ENCODE assay signal across 1 cellular context in the genomic region with DNA sequence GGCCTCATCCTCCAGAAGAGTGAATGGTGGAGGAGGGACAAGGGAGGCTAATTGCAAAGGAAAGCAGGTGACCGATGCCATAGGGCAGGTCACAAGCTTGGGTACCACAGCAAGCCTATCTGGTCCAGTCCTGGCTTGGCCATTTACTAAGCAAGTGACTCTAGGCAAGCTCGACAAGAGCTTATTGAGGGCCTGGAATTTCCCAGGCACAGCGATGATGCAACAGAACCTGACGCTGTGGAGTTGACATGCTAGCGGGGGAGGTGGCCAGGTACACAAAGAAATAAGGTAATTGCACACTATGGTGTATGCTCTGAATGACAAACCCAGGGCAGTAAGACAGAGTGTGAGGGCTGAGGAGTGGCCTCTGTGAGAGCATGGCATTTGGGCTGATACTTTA.
TF ChIP-seq lines count a peak whose summit lies in the region.

No MANE protein-coding gene starts in this region.

TF ChIP-seq in HepG2, 621 proteins besides CTCF, POLR2A, EP300 and RAD21 (continued from another document and continues in another):
- TF ChIP-seq ZNF18 (CRISPR knock-in tag; IDR thresholded peaks at IDR 0.05; ENCODE audit: insufficient replicate concordance): no peak
- TF ChIP-seq, protein P1, sequence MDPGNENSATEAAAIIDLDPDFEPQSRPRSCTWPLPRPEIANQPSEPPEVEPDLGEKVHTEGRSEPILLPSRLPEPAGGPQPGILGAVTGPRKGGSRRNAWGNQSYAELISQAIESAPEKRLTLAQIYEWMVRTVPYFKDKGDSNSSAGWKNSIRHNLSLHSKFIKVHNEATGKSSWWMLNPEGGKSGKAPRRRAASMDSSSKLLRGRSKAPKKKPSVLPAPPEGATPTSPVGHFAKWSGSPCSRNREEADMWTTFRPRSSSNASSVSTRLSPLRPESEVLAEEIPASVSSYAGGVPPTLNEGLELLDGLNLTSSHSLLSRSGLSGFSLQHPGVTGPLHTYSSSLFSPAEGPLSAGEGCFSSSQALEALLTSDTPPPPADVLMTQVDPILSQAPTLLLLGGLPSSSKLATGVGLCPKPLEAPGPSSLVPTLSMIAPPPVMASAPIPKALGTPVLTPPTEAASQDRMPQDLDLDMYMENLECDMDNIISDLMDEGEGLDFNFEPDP (CRISPR knock-in tag; conservative IDR thresholded peaks at IDR 0.05): no peak
- no peak for TF ChIP-seq ZNF678 (CRISPR knock-in tag; IDR thresholded peaks at IDR 0.05)
- peak; percentile 54; the same call in 1 of the 2 replicates for TF ChIP-seq FOXK1 (CRISPR knock-in tag; IDR thresholded peaks at IDR 0.05; ENCODE audit: borderline replicate concordance, low read depth)
- no peak for TF ChIP-seq ZNF547 (CRISPR knock-in tag; IDR thresholded peaks at IDR 0.05)
- TF ChIP-seq MAFK (conservative IDR thresholded peaks at IDR 0.05 in 1 of 2, IDR thresholded peaks at IDR 0.05 in 1 of 2; ENCODE audit: low read length in 2 of 2): no peak
- TF ChIP-seq BRD4 (CRISPR knock-in tag; IDR thresholded peaks at IDR 0.05): no peak
- no peak for TF ChIP-seq ZNF816 (CRISPR knock-in tag; IDR thresholded peaks at IDR 0.05; ENCODE audit: borderline replicate concordance)
- no peak for TF ChIP-seq KDM6A (CRISPR knock-in tag; IDR thresholded peaks at IDR 0.05; ENCODE audit: low read depth)
- no peak for TF ChIP-seq ATM (IDR thresholded peaks at IDR 0.05; ENCODE audit: borderline replicate concordance)
- no peak for TF ChIP-seq MAF1 (CRISPR knock-in tag; IDR thresholded peaks at IDR 0.05; ENCODE audit: borderline replicate concordance)
- no peak for TF ChIP-seq ZNF883 (CRISPR knock-in tag; IDR thresholded peaks at IDR 0.05; ENCODE audit: not compliant biosample characterization)
- no peak for TF ChIP-seq SOX6 (IDR thresholded peaks at IDR 0.05)
- 0 out of 2 replicates have a peak, but pooled peaks have one; percentile 32 for TF ChIP-seq SOX6 (CRISPR knock-in tag; IDR thresholded peaks at IDR 0.05)
- no peak for TF ChIP-seq PTBP1 (IDR thresholded peaks at IDR 0.05; ENCODE audit: low read depth, low read length, poor library complexity, severe bottlenecking)
- peak; percentile 43 for TF ChIP-seq FOXO1 (CRISPR knock-in tag; IDR thresholded peaks at IDR 0.05)
- no peak; the same call in 1 of the 2 replicates for TF ChIP-seq RXRA (CRISPR knock-in tag; IDR thresholded peaks at IDR 0.05)
- TF ChIP-seq, protein P2, sequence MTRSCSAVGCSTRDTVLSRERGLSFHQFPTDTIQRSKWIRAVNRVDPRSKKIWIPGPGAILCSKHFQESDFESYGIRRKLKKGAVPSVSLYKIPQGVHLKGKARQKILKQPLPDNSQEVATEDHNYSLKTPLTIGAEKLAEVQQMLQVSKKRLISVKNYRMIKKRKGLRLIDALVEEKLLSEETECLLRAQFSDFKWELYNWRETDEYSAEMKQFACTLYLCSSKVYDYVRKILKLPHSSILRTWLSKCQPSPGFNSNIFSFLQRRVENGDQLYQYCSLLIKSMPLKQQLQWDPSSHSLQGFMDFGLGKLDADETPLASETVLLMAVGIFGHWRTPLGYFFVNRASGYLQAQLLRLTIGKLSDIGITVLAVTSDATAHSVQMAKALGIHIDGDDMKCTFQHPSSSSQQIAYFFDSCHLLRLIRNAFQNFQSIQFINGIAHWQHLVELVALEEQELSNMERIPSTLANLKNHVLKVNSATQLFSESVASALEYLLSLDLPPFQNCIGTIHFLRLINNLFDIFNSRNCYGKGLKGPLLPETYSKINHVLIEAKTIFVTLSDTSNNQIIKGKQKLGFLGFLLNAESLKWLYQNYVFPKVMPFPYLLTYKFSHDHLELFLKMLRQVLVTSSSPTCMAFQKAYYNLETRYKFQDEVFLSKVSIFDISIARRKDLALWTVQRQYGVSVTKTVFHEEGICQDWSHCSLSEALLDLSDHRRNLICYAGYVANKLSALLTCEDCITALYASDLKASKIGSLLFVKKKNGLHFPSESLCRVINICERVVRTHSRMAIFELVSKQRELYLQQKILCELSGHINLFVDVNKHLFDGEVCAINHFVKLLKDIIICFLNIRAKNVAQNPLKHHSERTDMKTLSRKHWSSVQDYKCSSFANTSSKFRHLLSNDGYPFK (CRISPR knock-in tag; IDR thresholded peaks at IDR 0.05; ENCODE audit: borderline replicate concordance): no peak
- TF ChIP-seq TSC22D2 (CRISPR knock-in tag; IDR thresholded peaks at IDR 0.05; ENCODE audit: borderline replicate concordance): no peak
- no peak for TF ChIP-seq ZNF512B (CRISPR knock-in tag; IDR thresholded peaks at IDR 0.05; ENCODE audit: borderline replicate concordance)
- no peak for TF ChIP-seq ZNF839 (CRISPR knock-in tag; IDR thresholded peaks at IDR 0.05; ENCODE audit: borderline replicate concordance)
- TF ChIP-seq ZMYM4 (CRISPR knock-in tag; IDR thresholded peaks at IDR 0.05): no peak
- no peak for TF ChIP-seq MBNL3 (CRISPR knock-in tag; conservative IDR thresholded peaks at IDR 0.05)
- TF ChIP-seq MED1 (CRISPR knock-in tag; IDR thresholded peaks at IDR 0.05): peak; percentile 38; the same call in 1 of the 2 replicates
- TF ChIP-seq, protein P3, sequence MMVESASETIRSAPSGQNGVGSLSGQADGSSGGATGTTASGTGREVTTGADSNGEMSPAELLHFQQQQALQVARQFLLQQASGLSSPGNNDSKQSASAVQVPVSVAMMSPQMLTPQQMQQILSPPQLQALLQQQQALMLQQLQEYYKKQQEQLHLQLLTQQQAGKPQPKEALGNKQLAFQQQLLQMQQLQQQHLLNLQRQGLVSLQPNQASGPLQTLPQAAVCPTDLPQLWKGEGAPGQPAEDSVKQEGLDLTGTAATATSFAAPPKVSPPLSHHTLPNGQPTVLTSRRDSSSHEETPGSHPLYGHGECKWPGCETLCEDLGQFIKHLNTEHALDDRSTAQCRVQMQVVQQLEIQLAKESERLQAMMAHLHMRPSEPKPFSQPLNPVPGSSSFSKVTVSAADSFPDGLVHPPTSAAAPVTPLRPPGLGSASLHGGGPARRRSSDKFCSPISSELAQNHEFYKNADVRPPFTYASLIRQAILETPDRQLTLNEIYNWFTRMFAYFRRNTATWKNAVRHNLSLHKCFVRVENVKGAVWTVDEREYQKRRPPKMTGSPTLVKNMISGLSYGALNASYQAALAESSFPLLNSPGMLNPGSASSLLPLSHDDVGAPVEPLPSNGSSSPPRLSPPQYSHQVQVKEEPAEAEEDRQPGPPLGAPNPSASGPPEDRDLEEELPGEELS (CRISPR knock-in tag; IDR thresholded peaks at IDR 0.05): 0 out of 2 replicates have a peak, but pooled peaks have one; percentile 36
- no peak for TF ChIP-seq ZNF550 (CRISPR knock-in tag; IDR thresholded peaks at IDR 0.05; ENCODE audit: borderline replicate concordance)
- no peak for TF ChIP-seq FUBP1 (CRISPR knock-in tag; IDR thresholded peaks at IDR 0.05; ENCODE audit: borderline replicate concordance)
- no peak for TF ChIP-seq ARHGAP35 (CRISPR knock-in tag; IDR thresholded peaks at IDR 0.05; ENCODE audit: borderline replicate concordance)
- no peak for TF ChIP-seq CBX1 (IDR thresholded peaks at IDR 0.05; ENCODE audit: low read depth)
- TF ChIP-seq KDM5B (CRISPR knock-in tag; IDR thresholded peaks at IDR 0.05; ENCODE audit: borderline replicate concordance): no peak
- TF ChIP-seq CAMTA2 (CRISPR knock-in tag; IDR thresholded peaks at IDR 0.05; ENCODE audit: borderline replicate concordance): no peak
- no peak for TF ChIP-seq ARNT (IDR thresholded peaks at IDR 0.05)
- TF ChIP-seq, protein P4, sequence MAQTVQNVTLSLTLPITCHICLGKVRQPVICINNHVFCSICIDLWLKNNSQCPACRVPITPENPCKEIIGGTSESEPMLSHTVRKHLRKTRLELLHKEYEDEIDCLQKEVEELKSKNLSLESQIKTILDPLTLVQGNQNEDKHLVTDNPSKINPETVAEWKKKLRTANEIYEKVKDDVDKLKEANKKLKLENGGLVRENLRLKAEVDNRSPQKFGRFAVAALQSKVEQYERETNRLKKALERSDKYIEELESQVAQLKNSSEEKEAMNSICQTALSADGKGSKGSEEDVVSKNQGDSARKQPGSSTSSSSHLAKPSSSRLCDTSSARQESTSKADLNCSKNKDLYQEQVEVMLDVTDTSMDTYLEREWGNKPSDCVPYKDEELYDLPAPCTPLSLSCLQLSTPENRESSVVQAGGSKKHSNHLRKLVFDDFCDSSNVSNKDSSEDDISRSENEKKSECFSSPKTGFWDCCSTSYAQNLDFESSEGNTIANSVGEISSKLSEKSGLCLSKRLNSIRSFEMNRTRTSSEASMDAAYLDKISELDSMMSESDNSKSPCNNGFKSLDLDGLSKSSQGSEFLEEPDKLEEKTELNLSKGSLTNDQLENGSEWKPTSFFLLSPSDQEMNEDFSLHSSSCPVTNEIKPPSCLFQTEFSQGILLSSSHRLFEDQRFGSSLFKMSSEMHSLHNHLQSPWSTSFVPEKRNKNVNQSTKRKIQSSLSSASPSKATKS (CRISPR knock-in tag; IDR thresholded peaks at IDR 0.05): no peak
- peak; percentile 17; the same call in 1 of the 2 replicates for TF ChIP-seq SOX5 (CRISPR knock-in tag; IDR thresholded peaks at IDR 0.05; ENCODE audit: borderline replicate concordance)
- TF ChIP-seq ZSCAN9 (CRISPR knock-in tag; IDR thresholded peaks at IDR 0.05; ENCODE audit: borderline replicate concordance): no peak
- TF ChIP-seq ZNF292 (CRISPR knock-in tag; IDR thresholded peaks at IDR 0.05; ENCODE audit: borderline replicate concordance, low read depth): no peak
- no peak for TF ChIP-seq TFDP2 (CRISPR knock-in tag; IDR thresholded peaks at IDR 0.05)
- TF ChIP-seq ARNT2 (CRISPR knock-in tag; IDR thresholded peaks at IDR 0.05; ENCODE audit: low read depth): no peak
- no peak for TF ChIP-seq PCBP1 (IDR thresholded peaks at IDR 0.05; ENCODE audit: borderline replicate concordance, low read depth, low read length)
- no peak for TF ChIP-seq POLR2AphosphoS5 (IDR thresholded peaks at IDR 0.05; ENCODE audit: low read depth, low read length)
- TF ChIP-seq YEATS4 (CRISPR knock-in tag; IDR thresholded peaks at IDR 0.05; ENCODE audit: borderline replicate concordance): no peak
- TF ChIP-seq ZNF775 (CRISPR knock-in tag; IDR thresholded peaks at IDR 0.05; ENCODE audit: borderline replicate concordance): no peak
- TF ChIP-seq CHD2 (IDR thresholded peaks at IDR 0.05; ENCODE audit: low read depth, low read length): no peak
- TF ChIP-seq, protein P5, sequence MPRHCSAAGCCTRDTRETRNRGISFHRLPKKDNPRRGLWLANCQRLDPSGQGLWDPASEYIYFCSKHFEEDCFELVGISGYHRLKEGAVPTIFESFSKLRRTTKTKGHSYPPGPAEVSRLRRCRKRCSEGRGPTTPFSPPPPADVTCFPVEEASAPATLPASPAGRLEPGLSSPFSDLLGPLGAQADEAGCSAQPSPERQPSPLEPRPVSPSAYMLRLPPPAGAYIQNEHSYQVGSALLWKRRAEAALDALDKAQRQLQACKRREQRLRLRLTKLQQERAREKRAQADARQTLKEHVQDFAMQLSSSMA (CRISPR knock-in tag; IDR thresholded peaks at IDR 0.05): no peak
- TF ChIP-seq ZNF343 (CRISPR knock-in tag; IDR thresholded peaks at IDR 0.05): no peak
- no peak for TF ChIP-seq HDAC6 (IDR thresholded peaks at IDR 0.05; ENCODE audit: low read depth, low read length)
- TF ChIP-seq ZNF33A (CRISPR knock-in tag; IDR thresholded peaks at IDR 0.05; ENCODE audit: borderline replicate concordance): no peak
